1 cellular context compared by ENCODE assay signal in genomic region chr10:80163741-80164341, GRCh38.
TF ChIP-seq lines count a peak whose summit lies in the region.

No MANE protein-coding gene starts in this region.

TF ChIP-seq in HepG2, 621 proteins besides CTCF, POLR2A, EP300 and RAD21 (continued from another document):
- TF ChIP-seq MEIS1 (CRISPR knock-in tag; IDR thresholded peaks at IDR 0.05; ENCODE audit: borderline replicate concordance) (no peak), SNAPC2 (CRISPR knock-in tag; IDR thresholded peaks at IDR 0.05) (no peak), SALL2 (CRISPR knock-in tag; IDR thresholded peaks at IDR 0.05) (no peak)
